Comparison of ENCODE assay signal across 10 cellular contexts in genomic region chr9:125932012-125932411, GRCh38.
DNase-seq lines count a peak whose midpoint lies in the region; ATAC-seq, FAIRE-seq and TF ChIP-seq lines count a peak whose summit lies in the region.
"Had no signal": no experiment of that assay in that cellular context is flagged by ENCODE, and none has a peak within 500 bp of the region (broad histone marks: within the 10 kb centered on the region; RNA-seq: fewer than 3 reads in every experiment).

No MANE protein-coding gene starts in this region.

- TF ChIP-seq CTCF in A549 (IDR thresholded peaks at IDR 0.05) (no peak), kidney epithelial cell (IDR thresholded peaks at IDR 0.05; ENCODE audit: insufficient read depth, low read length, poor library complexity, severe bottlenecking) (no peak), WERI-Rb-1 (IDR thresholded peaks at IDR 0.05; ENCODE audit: low read depth, low read length) (no peak)

- H3K4me3 ChIP-seq in A549 (no peak overlapping the region), kidney epithelial cell (ENCODE audit: low read depth, low read length) (no peak overlapping the region), WERI-Rb-1 (ENCODE audit: low read depth, low read length) (no peak overlapping the region)
- H3K4me3 ChIP-seq: skin epidermis had no signal

- no peak for TF ChIP-seq EP300 in A549 (IDR thresholded peaks at IDR 0.05)

- POLR2A ChIA-PET in A549 (lab: Yijun Ruan, JAX), result no interaction called here

- TF ChIP-seq POLR2A in A549 (IDR thresholded peaks at IDR 0.05; ENCODE audit: low read length), result no peak

- WGBS in A549 (ENCODE audit: missing lambda C conversion rate), result 72% methylated on average over 5 of the region's 5 CpGs

- intact Hi-C loops in activated T-helper 1 cell treated with anti-CD3 and anti-CD28 coated beads, Interleukin-12 subunit alpha, Interleukin-12 subunit beta, Interleukin-2, Interleukin-4 antibody, amounts not matched to agents 30 ng/mL and 10 ng/mL and 1 ng/mL, durations not matched to agents 14 hours and 24 hours and 36 hours (cut with micrococcal nuclease), result no loop called here

- CTCF ChIA-PET in A549 (lab: Yijun Ruan, JAX), result interaction anchor here (0.9 kb wide), 1 partner anchor 12 kb away, joined by 3 read pairs; no protein-coding TSS in a partner anchor

- no peak overlapping the region for H3K27ac Mint-ChIP-seq in activated T-helper 1 cell treated with anti-CD3 and anti-CD28 coated beads, Interleukin-12 subunit alpha, Interleukin-12 subunit beta, Interleukin-2, Interleukin-4 antibody, amounts not matched to agents 30 ng/mL and 10 ng/mL and 1 ng/mL, durations not matched to agents 14 hours and 24 hours and 36 hours
- H3K27ac Mint-ChIP-seq: CD4-positive, alpha-beta T cell had no signal

- peaks cover 2% of the 10 kb centered on the region for H3K27me3 Mint-ChIP-seq in activated T-helper 1 cell treated with anti-CD3 and anti-CD28 coated beads, Interleukin-12 subunit alpha, Interleukin-12 subunit beta, Interleukin-2, Interleukin-4 antibody, amounts not matched to agents 30 ng/mL and 10 ng/mL and 1 ng/mL, durations not matched to agents 14 hours and 24 hours and 36 hours (ENCODE audit: insufficient read depth)
- H3K27me3 Mint-ChIP-seq: CD4-positive, alpha-beta T cell had no signal

- H3K27ac ChIP-seq in A549, result no peak overlapping the region
- H3K27ac ChIP-seq in WERI-Rb-1, result no peak overlapping the region

- H3K4me2 ChIP-seq in A549, result peak overlapping the region; percentile 5; the same call in 1 of the 3 replicates

- H3K36me3 ChIP-seq in kidney epithelial cell (ENCODE audit: control insufficient read depth, insufficient read depth, low read length), result no peaks in the 10 kb centered on the region
- peaks cover 33% of the 10 kb centered on the region for H3K36me3 ChIP-seq in WERI-Rb-1

- H3K4me1 ChIP-seq in A549, result peaks cover 10% of the 10 kb centered on the region; the same call in 2 of the 3 replicates

- peak; percentile 62 to 80; a peak in 5 of 6 replicates for ATAC-seq in A549
- ATAC-seq in HG02973 (IDR thresholded peaks at IDR 0.05; ENCODE audit: unreplicated experiment), result no peak

- no peak for FAIRE-seq in A549 (lab: Jason Lieb, UNC)

- H3K9me3 ChIP-seq in A549 (no peaks in the 10 kb centered on the region), WERI-Rb-1 (ENCODE audit: severe bottlenecking) (no peaks in the 10 kb centered on the region)

- H3K27me3 ChIP-seq in kidney epithelial cell (ENCODE audit: control insufficient read depth, insufficient read depth, low read length), result no peaks in the 10 kb centered on the region
- no peaks in the 10 kb centered on the region for H3K27me3 ChIP-seq in WERI-Rb-1 (ENCODE audit: insufficient read depth, low read depth, severe bottlenecking)

- no peaks in the 10 kb centered on the region for H3K4me1 Mint-ChIP-seq in activated T-helper 1 cell treated with anti-CD3 and anti-CD28 coated beads, Interleukin-12 subunit alpha, Interleukin-12 subunit beta, Interleukin-2, Interleukin-4 antibody, amounts not matched to agents 30 ng/mL and 10 ng/mL and 1 ng/mL, durations not matched to agents 14 hours and 24 hours and 36 hours (ENCODE audit: low read depth)

- H3K36me3 Mint-ChIP-seq in activated T-helper 1 cell treated with anti-CD3 and anti-CD28 coated beads, Interleukin-12 subunit alpha, Interleukin-12 subunit beta, Interleukin-2, Interleukin-4 antibody, amounts not matched to agents 30 ng/mL and 10 ng/mL and 1 ng/mL, durations not matched to agents 14 hours and 24 hours and 36 hours (ENCODE audit: low read depth), result no peaks in the 10 kb centered on the region

- no peak for TF ChIP-seq RAD21 in A549 (conservative IDR thresholded peaks at IDR 0.05 in 1 of 2, IDR thresholded peaks at IDR 0.05 in 1 of 2)

- no peak overlapping the region for H3K4me3 Mint-ChIP-seq in activated T-helper 1 cell treated with anti-CD3 and anti-CD28 coated beads, Interleukin-12 subunit alpha, Interleukin-12 subunit beta, Interleukin-2, Interleukin-4 antibody, amounts not matched to agents 30 ng/mL and 10 ng/mL and 1 ng/mL, durations not matched to agents 14 hours and 24 hours and 36 hours
- H3K4me3 Mint-ChIP-seq: CD4-positive, alpha-beta T cell had no signal

- DNase-seq in A549 (ENCODE audit: low read depth in 1 of 2, low spot score in 1 of 2) (peak; percentile 18 to 62), HPDE6-E6E7 (ENCODE audit: extremely low spot score) (peak; percentile 83), astrocyte of the hippocampus (ENCODE audit: low read depth, low spot score) (peak; percentile 97), kidney epithelial cell (ENCODE audit: low read depth) (peak; percentile 73), NCI-H2081 (lab: John Stamatoyannopoulos, UW) (no peak), WERI-Rb-1 (no peak)
- no peak for DNase-seq in activated T-helper 1 cell treated with anti-CD3 and anti-CD28 coated beads, Interleukin-12 subunit alpha, Interleukin-12 subunit beta, Interleukin-2, Interleukin-4 antibody, amounts not matched to agents 30 ng/mL and 10 ng/mL and 1 ng/mL, durations not matched to agents 14 hours and 24 hours and 36 hours (ENCODE audit: low spot score)
- DNase-seq: CD4-positive, alpha-beta T cell had no signal

- H3K9me3 Mint-ChIP-seq in activated T-helper 1 cell treated with anti-CD3 and anti-CD28 coated beads, Interleukin-12 subunit alpha, Interleukin-12 subunit beta, Interleukin-2, Interleukin-4 antibody, amounts not matched to agents 30 ng/mL and 10 ng/mL and 1 ng/mL, durations not matched to agents 14 hours and 24 hours and 36 hours, result no peaks in the 10 kb centered on the region
- H3K9me3 Mint-ChIP-seq: CD4-positive, alpha-beta T cell had no signal

TF ChIP-seq in A549, 52 proteins besides CTCF, POLR2A, EP300 and RAD21:
- 0 out of 4 replicates have a peak, but pooled peaks of 1 of the 2 experiments have one; percentile 5 for TF ChIP-seq CEBPB (IDR thresholded peaks at IDR 0.05)
- TF ChIP-seq FOSL2 (IDR thresholded peaks at IDR 0.05), result peak; percentile 54; the same call in 1 of the 2 replicates
- TF ChIP-seq FOSL2 (CRISPR knock-in tag; IDR thresholded peaks at IDR 0.05), result peak; percentile 78
- no peak for TF ChIP-seq HEYL (CRISPR knock-in tag; IDR thresholded peaks at IDR 0.05)

Comparison
In these comparisons a context has a peak if more than half of its experiments do, and no peak if none do; other contexts are left out.
1. DNase-seq: peak in A549 (2 of 2), HPDE6-E6E7 (single experiment), astrocyte of the hippocampus (single experiment) and kidney epithelial cell (single experiment); none in NCI-H2081 (0 of 2), activated T-helper 1 cell treated with anti-CD3 and anti-CD28 coated beads, Interleukin-12 subunit alpha, Interleukin-12 subunit beta, Interleukin-2, Interleukin-4 antibody, amounts not matched to agents 30 ng/mL and 10 ng/mL and 1 ng/mL, durations not matched to agents 14 hours and 24 hours and 36 hours (single experiment) and WERI-Rb-1 (single experiment).